15 cellular contexts compared by ENCODE assay signal in genomic region chr10:131770946-131771633, GRCh38.
DNase-seq lines count a peak whose midpoint lies in the region; ATAC-seq, FAIRE-seq and TF ChIP-seq lines count a peak whose summit lies in the region.
"Had no signal": no experiment of that assay in that cellular context is flagged by ENCODE, and none has a peak within 500 bp of the region (broad histone marks: within the 10 kb centered on the region; RNA-seq: fewer than 3 reads in every experiment).

No MANE protein-coding gene starts in this region.

- H3K79me2 ChIP-seq in GM23338 (replicated peaks; ENCODE audit: insufficient read depth) (no peaks in the 10 kb centered on the region), H1 (ENCODE audit: control insufficient read depth in 1 of 2, insufficient read depth in 2 of 2, low read length in 2 of 2) (no peaks in the 10 kb centered on the region), Karpas-422 (ENCODE audit: low read length) (no peaks in the 10 kb centered on the region)

- TF ChIP-seq POLR2A in H1 (IDR thresholded peaks at IDR 0.05; ENCODE audit: control extremely low read depth in 1 of 2, low read depth in 2 of 2, low read length in 2 of 2), result no peak

- CTCF ChIA-PET in H1 (lab: Charles Lee; ENCODE audit: partially characterized antibody), result interaction anchor here (1.5 to 2.5 kb wide), 4 partner anchors 15 to 201 kb away, joined by 4 to 11 read pairs (median 6); no protein-coding TSS in a partner anchor

- no peaks in the 10 kb centered on the region for H3K27me3 ChIP-seq in BLaER1
- no peaks in the 10 kb centered on the region for H3K27me3 ChIP-seq in GM23338 (ENCODE audit: insufficient read depth)
- no peaks in the 10 kb centered on the region for H3K27me3 ChIP-seq in H1 (replicated peaks in 1 of 4; ENCODE audit: control insufficient read depth in 3 of 4, extremely low read depth in 1 of 4, insufficient read depth in 3 of 4, low read length in 3 of 4)
- no peaks in the 10 kb centered on the region for H3K27me3 ChIP-seq in Karpas-422 (ENCODE audit: low read length)

- WGBS in H1 (ENCODE audit: extremely low coverage in 1 of 2, insufficient coverage in 1 of 2, insufficient read length in 1 of 2, insufficient replicate concordance in 2 of 2, low coverage in 1 of 2, low lambda C conversion rate in 2 of 2, missing lambda C conversion rate in 1 of 2), 2 experiments, result 89% methylated on average over 18 of the region's 21 CpGs; no CpG with 5 or more reads in 1 of the 2 experiments

- H3K36me3 Mint-ChIP-seq in GM23338 (ENCODE audit: low read depth), result peaks cover 10% of the 10 kb centered on the region; the same call in 2 of the 3 replicates
- H3K36me3 Mint-ChIP-seq: CD8-positive, alpha-beta memory T cell had no signal

- no peak overlapping the region for H3K56ac ChIP-seq in H1 (replicated peaks; ENCODE audit: insufficient read length, low read depth, low read length)

- H4K91ac ChIP-seq in H1 (replicated peaks; ENCODE audit: insufficient read length, low read length), result peak overlapping the region; percentile 52

- no peak overlapping the region for H4K5ac ChIP-seq in H1 (ENCODE audit: insufficient read length, low read depth, low read length)

- TF ChIP-seq RAD21 in H1 (IDR thresholded peaks at IDR 0.05 in 1 of 2, conservative IDR thresholded peaks at IDR 0.05 in 1 of 2; ENCODE audit: low read depth in 2 of 2, low read length in 2 of 2), result no peak

- H3K4me2 ChIP-seq in BLaER1 (peak overlapping the region; percentile 73), GM23338 (no peak overlapping the region), H1 (ENCODE audit: insufficient read depth in 1 of 2, low read depth in 2 of 2, low read length in 2 of 2) (no peak overlapping the region), Karpas-422 (ENCODE audit: low read depth, low read length, poor library complexity, severe bottlenecking) (no peak overlapping the region)

- H3K9me2 ChIP-seq in GM23338 (ENCODE audit: insufficient read depth) (peaks cover 5% of the 10 kb centered on the region; the same call in 1 of the 2 replicates), Karpas-422 (replicated peaks; ENCODE audit: insufficient read depth, low read length) (no peaks in the 10 kb centered on the region)

- in situ Hi-C loops in GM13977 (cut with MboI; ENCODE audit: low pct_unique_long_range_greater_than_20kb, low sequenced_read_pairs, unreplicated experiment), result no loop called here

- TF ChIP-seq CTCF in GM23338 (conservative IDR thresholded peaks at IDR 0.05; ENCODE audit: low read depth in 2 of 2) (no peak), H1 (IDR thresholded peaks at IDR 0.05; ENCODE audit: control extremely low read depth in 1 of 3, insufficient read depth in 1 of 3, low read depth in 1 of 3, low read length in 3 of 3) (no peak), GM13977 (IDR thresholded peaks at IDR 0.05; ENCODE audit: extremely low read depth, insufficient read depth, missing control alignments) (no peak)

- H3K18ac ChIP-seq in H1 (ENCODE audit: extremely low read depth, low read length), result no peak overlapping the region

- no peak overlapping the region for H2AK5ac ChIP-seq in H1 (ENCODE audit: low read depth, low read length)

- H2BK120ac ChIP-seq in H1 (replicated peaks; ENCODE audit: low read depth, low read length), result no peak overlapping the region

- H3K79me1 ChIP-seq in H1 (ENCODE audit: low read depth, low read length), result no peaks in the 10 kb centered on the region

- POLR2A ChIA-PET in H1 (lab: Charles Lee; ENCODE audit: partially characterized antibody), result interaction anchor here (0.9 kb wide), 1 partner anchor 10 kb away, joined by 3 read pairs; no protein-coding TSS in a partner anchor

- H4K8ac ChIP-seq in H1 (ENCODE audit: extremely low read depth, insufficient read depth, low read length), result no peak overlapping the region

- H2BK12ac ChIP-seq in H1 (ENCODE audit: low read depth, low read length), result 0 out of 2 replicates have a peak overlapping the region, but pooled peaks have one; percentile 39

- H3K27ac ChIP-seq in BLaER1 (no peak overlapping the region), GM23338 (ENCODE audit: low read depth) (no peak overlapping the region), H1 (ENCODE audit: low read depth, low read length) (no peak overlapping the region), Karpas-422 (ENCODE audit: low read length) (no peak overlapping the region)

- peaks cover 64% of the 10 kb centered on the region for H3K4me1 ChIP-seq in BLaER1
- H3K4me1 ChIP-seq in GM23338 (ENCODE audit: insufficient read depth), result no peaks in the 10 kb centered on the region
- H3K4me1 ChIP-seq in H1 (replicated peaks in 1 of 4; ENCODE audit: control insufficient read depth in 3 of 4, insufficient read depth in 4 of 4, low read length in 3 of 4), result peaks cover 0 to 3% (median 0%) of the 10 kb centered on the region in 4 experiments; a peak in 4 of 7 replicates
- no peaks in the 10 kb centered on the region for H3K4me1 ChIP-seq in Karpas-422 (ENCODE audit: low read length)
- H3K4me1 ChIP-seq: Caco-2 had no signal

- 0 out of 2 replicates have a peak overlapping the region, but pooled peaks have one; percentile 18 for H2BK5ac ChIP-seq in H1 (ENCODE audit: low read depth, low read length)

- no peak overlapping the region for H3K9ac ChIP-seq in BLaER1
- no peak overlapping the region for H3K9ac ChIP-seq in H1 (replicated peaks in 1 of 4; ENCODE audit: extremely low read depth in 1 of 4, low read depth in 3 of 4, low read length in 3 of 4)
- no peak overlapping the region for H3K9ac ChIP-seq in Karpas-422 (ENCODE audit: low read length)

- peaks cover 12% of the 10 kb centered on the region for H3K27me3 Mint-ChIP-seq in GM23338 (ENCODE audit: insufficient read depth, low read depth, poor library complexity)

- H3K23ac ChIP-seq in H1 (ENCODE audit: insufficient read length), result no peak overlapping the region

- DNase-seq in GM23338 (ENCODE audit: low spot score), result no peak
- no peak for DNase-seq in H1 (ENCODE audit: low read depth in 1 of 2, low spot score in 2 of 2)
- peak; percentile 66 for DNase-seq in posterior vena cava (ENCODE audit: low spot score)
- no peak for DNase-seq in DMS79 (lab: John Stamatoyannopoulos, UW)
- no peak for DNase-seq in Karpas-422
- DNase-seq in GM13977 (ENCODE audit: low spot score), result no peak
- DNase-seq: Caco-2; CD8-positive, alpha-beta memory T cell; H7 had no signal

- peaks cover 14% of the 10 kb centered on the region for H3K4me1 Mint-ChIP-seq in GM23338
- H3K4me1 Mint-ChIP-seq: B cell; CD8-positive, alpha-beta memory T cell had no signal

- no peak overlapping the region for H2AFZ ChIP-seq in GM23338
- no peak overlapping the region for H2AFZ ChIP-seq in H1 (ENCODE audit: low read length)
- no peak overlapping the region for H2AFZ ChIP-seq in Karpas-422 (ENCODE audit: low read length)

- no peak overlapping the region for H3K4me3 ChIP-seq in BLaER1
- no peak overlapping the region for H3K4me3 ChIP-seq in GM23338
- no peak overlapping the region for H3K4me3 ChIP-seq in H1 (ENCODE audit: extremely low read depth in 1 of 4, insufficient read depth in 2 of 4, low read depth in 3 of 4, low read length in 4 of 4)
- H3K4me3 ChIP-seq in Karpas-422 (ENCODE audit: low read length), result no peak overlapping the region

- no peaks in the 10 kb centered on the region for H3K36me3 ChIP-seq in BLaER1
- no peaks in the 10 kb centered on the region for H3K36me3 ChIP-seq in GM23338 (ENCODE audit: insufficient read depth)
- no peaks in the 10 kb centered on the region for H3K36me3 ChIP-seq in H1 (ENCODE audit: control insufficient read depth in 2 of 4, insufficient read depth in 4 of 4, low read length in 3 of 4)
- H3K36me3 ChIP-seq in Karpas-422 (ENCODE audit: insufficient read depth, low read length), result no peaks in the 10 kb centered on the region

- H3K9me3 ChIP-seq in BLaER1 (peaks cover 9% of the 10 kb centered on the region), H1 (ENCODE audit: insufficient read depth in 2 of 2, low read depth in 1 of 2, low read length in 1 of 2) (no peaks in the 10 kb centered on the region), Karpas-422 (ENCODE audit: low read length) (no peaks in the 10 kb centered on the region)
- H3K9me3 ChIP-seq: Caco-2 had no signal

- no peak for TF ChIP-seq EP300 in H1 (IDR thresholded peaks at IDR 0.05; ENCODE audit: borderline replicate concordance in 1 of 2, low read depth in 2 of 2, low read length in 2 of 2)

- peaks cover 15% of the 10 kb centered on the region for H3K9me3 Mint-ChIP-seq in GM23338

- H3K14ac ChIP-seq in H1 (ENCODE audit: insufficient read length), result no peak overlapping the region

- peak; percentile 16; the same call in 1 of the 3 replicates for ATAC-seq in GM23338
- ATAC-seq: HepG2 had no signal

- peak overlapping the region; percentile 12; the same call in 1 of the 2 replicates for H2BK15ac ChIP-seq in H1 (ENCODE audit: low read length)

- no peak overlapping the region for H2BK20ac ChIP-seq in H1 (ENCODE audit: low read length)

- peaks cover 2% of the 10 kb centered on the region; the same call in 1 of the 2 replicates for H3K23me2 ChIP-seq in H1 (ENCODE audit: low read depth, low read length)

- intact Hi-C loops in posterior vena cava (cut with DNase I), result no loop called here

- H4K20me1 ChIP-seq in BLaER1, result no peaks in the 10 kb centered on the region
- no peaks in the 10 kb centered on the region for H4K20me1 ChIP-seq in GM23338 (replicated peaks; ENCODE audit: insufficient read depth)
- H4K20me1 ChIP-seq in H1 (replicated peaks in 1 of 2; ENCODE audit: control insufficient read depth in 1 of 2, insufficient read depth in 2 of 2, low read length in 2 of 2), result no peaks in the 10 kb centered on the region
- H4K20me1 ChIP-seq in Karpas-422 (ENCODE audit: insufficient read depth, low read depth, low read length), result no peaks in the 10 kb centered on the region

- H3K4me3 Mint-ChIP-seq in GM23338, result no peak overlapping the region
- H3K4me3 Mint-ChIP-seq: B cell; CD8-positive, alpha-beta memory T cell had no signal

- no peak overlapping the region for H3K27ac Mint-ChIP-seq in GM23338
- H3K27ac Mint-ChIP-seq: B cell; CD8-positive, alpha-beta memory T cell had no signal

- no peak overlapping the region for H3K4ac ChIP-seq in H1 (replicated peaks; ENCODE audit: insufficient read length, low read depth, low read length)

- FAIRE-seq in H1 (lab: Jason Lieb, UNC), result no peak
- FAIRE-seq: A204.1, GM18507, HepG2, HTR-8/SVneo had no signal

- H3F3A ChIP-seq in GM23338 (replicated peaks; ENCODE audit: low read depth), result no peaks in the 10 kb centered on the region

TF ChIP-seq in GM23338, 12 proteins besides CTCF, POLR2A, EP300 and RAD21 (continues in another document):
- TF ChIP-seq ZNF114 (CRISPR knock-in tag; IDR thresholded peaks at IDR 0.05) (no peak), JUNB (IDR thresholded peaks at IDR 0.05; ENCODE audit: unreplicated experiment) (no peak)

TF ChIP-seq in H1, 55 proteins besides CTCF, POLR2A, EP300 and RAD21 (continues in another document):
- TF ChIP-seq MAX (IDR thresholded peaks at IDR 0.05), result no peak
- no peak for TF ChIP-seq EZH2 (IDR thresholded peaks at IDR 0.05; ENCODE audit: low read depth, low read length, severe bottlenecking)
- TF ChIP-seq KDM5A (IDR thresholded peaks at IDR 0.05; ENCODE audit: low read length), result no peak
- no peak for TF ChIP-seq SIRT6 (IDR thresholded peaks at IDR 0.05; ENCODE audit: low read length)
